In genomic region chr11:61635787-61636186, GRCh38 we compare ENCODE assay signal across 20 cellular contexts. TPM values are rescaled to one million over a fixed set of nuclear protein-coding genes. Genes with fewer than 3 reads are reported as not detected.
DNase-seq lines count a peak whose midpoint lies in the region; ATAC-seq and TF ChIP-seq lines count a peak whose summit lies in the region.
"Had no signal": no experiment of that assay in that cellular context is flagged by ENCODE, and none has a peak within 500 bp of the region (broad histone marks: within the 10 kb centered on the region; RNA-seq: fewer than 3 reads in every experiment).

No MANE protein-coding gene starts in this region.

- no peak overlapping the region for H2BK120ac ChIP-seq in neuronal stem cell (ENCODE audit: low read depth, low read length)

- no peak overlapping the region for H3K4ac ChIP-seq in neuronal stem cell (ENCODE audit: low read length)

- H3K4me3 ChIP-seq in neuronal stem cell (ENCODE audit: low read length in 2 of 2), result no peak overlapping the region
- H3K4me3 ChIP-seq: MG63 had no signal

- WGBS in neuronal stem cell (ENCODE audit: extremely low coverage in 2 of 2, insufficient read length in 2 of 2, insufficient replicate concordance in 1 of 2), 2 donors, result no CpG with 5 or more reads among the region's 5 CpGs

- no peak for TF ChIP-seq CTCF in glutamatergic neuron (IDR thresholded peaks at IDR 0.05; ENCODE audit: partially characterized antibody, unreplicated experiment)

- H3K27ac ChIP-seq in neuronal stem cell (replicated peaks; ENCODE audit: low read length), result no peak overlapping the region
- H3K27ac ChIP-seq: 22Rv1 had no signal

- no peak overlapping the region for H2BK12ac ChIP-seq in neuronal stem cell (ENCODE audit: low read length)

- H3K4me2 ChIP-seq in neuronal stem cell (ENCODE audit: insufficient read depth, low read length, poor library complexity, severe bottlenecking), result no peak overlapping the region

- H3K4me1 Mint-ChIP-seq in glutamatergic neuron (ENCODE audit: low read depth, unreplicated experiment), result peaks cover 19% of the 10 kb centered on the region
- H3K4me1 Mint-ChIP-seq: T-helper 17 cell had no signal

- no peak overlapping the region for H3K23ac ChIP-seq in neuronal stem cell (ENCODE audit: low read depth, low read length, poor library complexity)

- H2AK5ac ChIP-seq in neuronal stem cell (ENCODE audit: low read depth, low read length), result no peak overlapping the region

- peak overlapping the region; percentile 50 for H3K27ac Mint-ChIP-seq in glutamatergic neuron (ENCODE audit: unreplicated experiment)
- H3K27ac Mint-ChIP-seq: CD8-positive, alpha-beta T cell; H9; HFFc6; T-helper 17 cell had no signal

- H2BK15ac ChIP-seq in neuronal stem cell (ENCODE audit: low read length), result no peak overlapping the region

- no peak for ATAC-seq in GM18909 (IDR thresholded peaks at IDR 0.05; ENCODE audit: poor library complexity, unreplicated experiment)
- no peak for ATAC-seq in GM21529 (IDR thresholded peaks at IDR 0.05; ENCODE audit: unreplicated experiment)
- ATAC-seq: CD8-positive, alpha-beta T cell; Right ventricle myocardium inferior; T-helper 17 cell had no signal

- peaks cover 0 to 2% (median 0%) of the 10 kb centered on the region in 3 experiments for H3K27me3 ChIP-seq in neuronal stem cell (ENCODE audit: control insufficient read depth in 3 of 3, insufficient read depth in 3 of 3, low read depth in 1 of 3, low read length in 3 of 3)
- H3K27me3 ChIP-seq: MG63 had no signal

- H2AFZ ChIP-seq in neuronal stem cell (ENCODE audit: low read length), result no peak overlapping the region

- H3K36me3 Mint-ChIP-seq in glutamatergic neuron (ENCODE audit: unreplicated experiment), result no peaks in the 10 kb centered on the region
- H3K36me3 Mint-ChIP-seq: CD8-positive, alpha-beta T cell had no signal

- H3K4me3 Mint-ChIP-seq in glutamatergic neuron (ENCODE audit: unreplicated experiment), result peak overlapping the region; percentile 5
- H3K4me3 Mint-ChIP-seq: CD8-positive, alpha-beta T cell; H9; HFFc6; T-helper 17 cell had no signal

- peaks cover 8 to 28% of the 10 kb centered on the region in 2 donors for H3K4me1 ChIP-seq in neuronal stem cell (ENCODE audit: control insufficient read depth in 2 of 2, insufficient read depth in 1 of 2, low read depth in 1 of 2, low read length in 2 of 2)

- no peak overlapping the region for H2BK5ac ChIP-seq in neuronal stem cell (ENCODE audit: low read length)

- H3K9me3 Mint-ChIP-seq in glutamatergic neuron (ENCODE audit: unreplicated experiment), result peaks cover 3% of the 10 kb centered on the region
- H3K9me3 Mint-ChIP-seq: CD8-positive, alpha-beta T cell; H9; HFFc6 had no signal

- no peak overlapping the region for H3K14ac ChIP-seq in neuronal stem cell (ENCODE audit: low read length)

- H3K36me3 ChIP-seq in neuronal stem cell (replicated peaks in 1 of 2; ENCODE audit: control insufficient read depth in 2 of 2, insufficient read depth in 2 of 2, low read length in 2 of 2), result no peaks in the 10 kb centered on the region
- H3K36me3 ChIP-seq: MG63 had no signal

- no peaks in the 10 kb centered on the region for H3K79me1 ChIP-seq in neuronal stem cell (ENCODE audit: low read depth, low read length)

- DNase-seq in DMS 273 (lab: John Stamatoyannopoulos, UW; ENCODE audit: unreplicated experiment) (peak; percentile 27), DMS 273 treated with DMSO at 0.1 percent for 48 hours (lab: John Stamatoyannopoulos, UW) (no peak), NCI-H1436 treated with DMSO at 0.1 percent for 48 hours (lab: John Stamatoyannopoulos, UW) (peak; percentile 61), NCI-H510A treated with DMSO at 0.1 percent for 48 hours (lab: John Stamatoyannopoulos, UW) (peak; percentile 90), glutamatergic neuron (no peak), neuronal stem cell (ENCODE audit: low spot score) (no peak)
- DNase-seq: ACHN; C1 segment of cervical spinal cord; CD8-positive, alpha-beta T cell; H9; HFFc6; MG63; NCI-H1930; NCI-H446 treated with DMSO at 0.1 percent for 48 hours; NCI-H748 treated with DMSO at 0.1 percent for 48 hours; T-helper 17 cell had no signal

- no peak overlapping the region for H3K18ac ChIP-seq in neuronal stem cell (ENCODE audit: low read length)

- H3K27me3 Mint-ChIP-seq in glutamatergic neuron (ENCODE audit: unreplicated experiment), result peaks cover 7% of the 10 kb centered on the region

- no peak overlapping the region for H4K91ac ChIP-seq in neuronal stem cell (ENCODE audit: low read depth, low read length, poor library complexity)

- no peak overlapping the region for H4K8ac ChIP-seq in neuronal stem cell (ENCODE audit: low read depth, low read length)

- no peak overlapping the region for H3K9ac ChIP-seq in neuronal stem cell (ENCODE audit: low read depth, low read length, poor library complexity)

- H3K9me3 ChIP-seq in neuronal stem cell (replicated peaks in 1 of 2; ENCODE audit: control insufficient read depth in 2 of 2, insufficient read depth in 1 of 2, low read depth in 1 of 2, low read length in 2 of 2), result no peaks in the 10 kb centered on the region
- H3K9me3 ChIP-seq: MG63 had no signal

RNA-seq across cellular contexts. Expression of gene DAGLA, which starts 44.4 kb away (rescaled TPM):
- 9.6 TPM for total RNA-seq in glutamatergic neuron (ENCODE audit: unreplicated experiment)
- 3.7 TPM for polyA plus RNA-seq in neuronal stem cell (2013, experiment 1 of 2)
- polyA plus RNA-seq in neuronal stem cell (2013, experiment 2 of 2), result 3.5 TPM

RNA-seq across cellular contexts. Expression of gene SYT7, which starts 54.9 kb away (rescaled TPM):
- 93.6 TPM for total RNA-seq in glutamatergic neuron (ENCODE audit: unreplicated experiment)
- polyA plus RNA-seq in neuronal stem cell (2013, experiment 1 of 2), result 2.5 TPM
- polyA plus RNA-seq in neuronal stem cell (2013, experiment 2 of 2), result 2.3 TPM
- total RNA-seq: CD8-positive, alpha-beta T cell; T-helper 17 cell had no signal

Comparison
In these comparisons a context has a peak if more than half of its experiments do, and no peak if none do; other contexts are left out.
1. DNase-seq: peak in DMS 273 (single experiment), NCI-H1436 treated with DMSO at 0.1 percent for 48 hours (single experiment) and NCI-H510A treated with DMSO at 0.1 percent for 48 hours (single experiment); none in DMS 273 treated with DMSO at 0.1 percent for 48 hours (single experiment), glutamatergic neuron (single experiment) and neuronal stem cell (single experiment).